Comparison of ENCODE assay signal across 10 cellular contexts in genomic region chr2:216636570-216637450, GRCh38. TPM values are rescaled to one million over a fixed set of nuclear protein-coding genes. Genes with fewer than 3 reads are reported as not detected.
DNase-seq lines count a peak whose midpoint lies in the region; ATAC-seq, FAIRE-seq and TF ChIP-seq lines count a peak whose summit lies in the region.
"Had no signal": no experiment of that assay in that cellular context is flagged by ENCODE, and none has a peak within 500 bp of the region (broad histone marks: within the 10 kb centered on the region; RNA-seq: fewer than 3 reads in every experiment).

No MANE protein-coding gene starts in this region.

- ATAC-seq in activated naive CD4-positive, alpha-beta T cell treated with anti-CD3 and anti-CD28 coated beads, Interleukin-2, amount 50 U/mL, for 72 hours, result no peak
- ATAC-seq in GM18858 (IDR thresholded peaks at IDR 0.05; ENCODE audit: unreplicated experiment), result no peak

- H3K4me3 ChIP-seq in adipocyte (ENCODE audit: low read length) (no peak overlapping the region), kidney epithelial cell (ENCODE audit: low read depth, low read length) (peak overlapping the region; percentile 49)
- H3K4me3 ChIP-seq: skin epidermis had no signal

- TF ChIP-seq CTCF in kidney epithelial cell (IDR thresholded peaks at IDR 0.05; ENCODE audit: insufficient read depth, low read length, poor library complexity, severe bottlenecking), result no peak

- peaks cover 64% of the 10 kb centered on the region for H3K27me3 Mint-ChIP-seq in activated naive CD4-positive, alpha-beta T cell treated with anti-CD3 and anti-CD28 coated beads, Interleukin-2, amount 10 ng/mL, durations not matched to agents 7 days and 5 days

- peaks cover 23% of the 10 kb centered on the region for H3K4me1 ChIP-seq in adipocyte (ENCODE audit: control insufficient read depth, insufficient read depth, low read length)

- H3K9ac ChIP-seq in adipocyte (ENCODE audit: low read length), result no peak overlapping the region

- no peak for FAIRE-seq in urothelium cell line (lab: Jason Lieb, UNC)
- FAIRE-seq: TTC549 had no signal

- CTCF ChIA-PET in activated naive CD4-positive, alpha-beta T cell treated with anti-CD3 and anti-CD28 coated beads, Interleukin-2, amount 10 ng/mL, durations not matched to agents 7 days and 5 days (lab: Charles Lee), result interaction anchor here (1.1 to 1.2 kb wide), 2 partner anchors 25 to 30 kb away, joined by 3 read pairs; no protein-coding TSS in a partner anchor

- peaks cover 12% of the 10 kb centered on the region for H3K36me3 Mint-ChIP-seq in activated naive CD4-positive, alpha-beta T cell treated with anti-CD3 and anti-CD28 coated beads, Interleukin-2, amount 10 ng/mL, durations not matched to agents 7 days and 5 days
- peaks cover 4 to 7% of the 10 kb centered on the region in 2 donors for H3K36me3 Mint-ChIP-seq in activated naive CD4-positive, alpha-beta T cell treated with anti-CD3 and anti-CD28 coated beads, Interleukin-2, amount 50 U/mL, for 72 hours

- H3K4me1 Mint-ChIP-seq in activated naive CD4-positive, alpha-beta T cell treated with anti-CD3 and anti-CD28 coated beads, Interleukin-2, amount 10 ng/mL, durations not matched to agents 7 days and 5 days, result peaks cover 32% of the 10 kb centered on the region

- no peaks in the 10 kb centered on the region for H3K9me3 ChIP-seq in adipocyte (ENCODE audit: control insufficient read depth, low read length)

- no peak overlapping the region for H3K27ac Mint-ChIP-seq in activated naive CD4-positive, alpha-beta T cell treated with anti-CD3 and anti-CD28 coated beads, Interleukin-2, amount 10 ng/mL, durations not matched to agents 7 days and 5 days
- no peak overlapping the region for H3K27ac Mint-ChIP-seq in activated naive CD4-positive, alpha-beta T cell treated with anti-CD3 and anti-CD28 coated beads, Interleukin-2, amount 50 U/mL, for 72 hours

- DNase-seq in activated naive CD4-positive, alpha-beta T cell treated with anti-CD3 and anti-CD28 coated beads, Interleukin-2, amount 10 ng/mL, durations not matched to agents 7 days and 5 days, result no peak
- no peak for DNase-seq in activated naive CD4-positive, alpha-beta T cell treated with anti-CD3 and anti-CD28 coated beads, Interleukin-2, amount 50 U/mL, for 72 hours (ENCODE audit: low spot score in 2 of 2)
- DNase-seq in adipocyte (ENCODE audit: low read depth) (peak; percentile 88), kidney epithelial cell (ENCODE audit: low read depth) (peak; percentile 44), urothelium cell line (ENCODE audit: low spot score) (peak; percentile 84), HCEC 1CT (no peak), T1000 (lab: John Stamatoyannopoulos, UW) (no peak)

- H3K27me3 ChIP-seq in adipocyte (replicated peaks; ENCODE audit: control insufficient read depth, insufficient read depth, low read length) (peaks cover 37% of the 10 kb centered on the region), kidney epithelial cell (ENCODE audit: control insufficient read depth, insufficient read depth, low read length) (no peaks in the 10 kb centered on the region)

- no peaks in the 10 kb centered on the region for H3K9me3 Mint-ChIP-seq in activated naive CD4-positive, alpha-beta T cell treated with anti-CD3 and anti-CD28 coated beads, Interleukin-2, amount 10 ng/mL, durations not matched to agents 7 days and 5 days
- H3K9me3 Mint-ChIP-seq in activated naive CD4-positive, alpha-beta T cell treated with anti-CD3 and anti-CD28 coated beads, Interleukin-2, amount 50 U/mL, for 72 hours, result no peaks in the 10 kb centered on the region

- H3K36me3 ChIP-seq in adipocyte (ENCODE audit: control insufficient read depth, insufficient read depth, low read length, severe bottlenecking), result no peaks in the 10 kb centered on the region
- H3K36me3 ChIP-seq in kidney epithelial cell (ENCODE audit: control insufficient read depth, insufficient read depth, low read length), result no peaks in the 10 kb centered on the region

- H3K4me3 Mint-ChIP-seq in activated naive CD4-positive, alpha-beta T cell treated with anti-CD3 and anti-CD28 coated beads, Interleukin-2, amount 10 ng/mL, durations not matched to agents 7 days and 5 days, result peak overlapping the region; percentile 15

RNA-seq across cellular contexts. Expression of gene IGFBP2, which starts 3.6 kb away (rescaled TPM):
- total RNA-seq in activated naive CD4-positive, alpha-beta T cell treated with anti-CD3 and anti-CD28 coated beads, Interleukin-2, amount 50 U/mL, for 72 hours, result 10 to 100 TPM in 1 of 2 donors, under 1 TPM in 1; 0.14 to 11.6 TPM
- 298 and 307 TPM in 2 replicates for total RNA-seq in kidney epithelial cell

RNA-seq across cellular contexts. Expression of gene IGFBP5, which starts 58.5 kb away (rescaled TPM):
- under 1 TPM in 1 of 2 donors, not detected in 1; 0.02 TPM for total RNA-seq in activated naive CD4-positive, alpha-beta T cell treated with anti-CD3 and anti-CD28 coated beads, Interleukin-2, amount 50 U/mL, for 72 hours
- total RNA-seq in kidney epithelial cell, result 51.7 and 72.3 TPM in 2 replicates

Comparison
In these comparisons a context has a peak if more than half of its experiments do, and no peak if none do; other contexts are left out.
1. DNase-seq: peak in adipocyte (single experiment), kidney epithelial cell (single experiment) and urothelium cell line (single experiment); none in activated naive CD4-positive, alpha-beta T cell treated with anti-CD3 and anti-CD28 coated beads, Interleukin-2, amount 10 ng/mL, durations not matched to agents 7 days and 5 days (single experiment), activated naive CD4-positive, alpha-beta T cell treated with anti-CD3 and anti-CD28 coated beads, Interleukin-2, amount 50 U/mL, for 72 hours (0 of 2), HCEC 1CT (single experiment) and T1000 (single experiment).
2. RNA of gene IGFBP2, which starts 3.6 kb away (total RNA-seq): 298 to 307 TPM in kidney epithelial cell; 0.14 to 11.6 TPM in activated naive CD4-positive, alpha-beta T cell treated with anti-CD3 and anti-CD28 coated beads, Interleukin-2, amount 50 U/mL, for 72 hours; every median in the first group is over 10 times any median in the second.
3. RNA of gene IGFBP5, which starts 58.5 kb away (total RNA-seq): 51.7 to 72.3 TPM in kidney epithelial cell; 0.02 TPM in activated naive CD4-positive, alpha-beta T cell treated with anti-CD3 and anti-CD28 coated beads, Interleukin-2, amount 50 U/mL, for 72 hours; every median in the first group is over 10 times any median in the second.